Comparison of ENCODE assay signal across 9 cellular contexts in genomic region chr1:160251687-160252526, GRCh38. TPM values are rescaled to one million over a fixed set of nuclear protein-coding genes. Genes with fewer than 3 reads are reported as not detected.
A peak's percentile ranks its signal among the peaks of the same experiment; 100 is the strongest.
DNase-seq lines count a peak whose midpoint lies in the region; ATAC-seq and TF ChIP-seq lines count a peak whose summit lies in the region.
"Had no signal": no experiment of that assay in that cellular context is flagged by ENCODE, and none has a peak within 500 bp of the region (broad histone marks: within the 10 kb centered on the region; RNA-seq: fewer than 3 reads in every experiment).

No MANE protein-coding gene starts in this region.

- H3K27ac ChIP-seq in lung (ENCODE audit: low read depth in 1 of 2, low read length in 1 of 2), result peak overlapping the region in 1 of 2 donors; percentile 33

- TF ChIP-seq CTCF in GM10266 (IDR thresholded peaks at IDR 0.05; ENCODE audit: control insufficient read depth, insufficient read depth, low read depth, missing control alignments) (peak; percentile 79), lung (IDR thresholded peaks at IDR 0.05; ENCODE audit: control extremely low read depth, extremely low read depth) (peak; percentile 65)

- no peaks in the 10 kb centered on the region for H3K9me3 ChIP-seq in lung (ENCODE audit: control insufficient read depth in 2 of 2, insufficient read depth in 1 of 2, low read length in 1 of 2)

- H3K4me3 ChIP-seq in lung, result no peak overlapping the region
- H3K4me3 ChIP-seq: skin epidermis had no signal

- peak; percentile 63 for DNase-seq in GM10266 (ENCODE audit: extremely low spot score)
- peak; percentile 78 for DNase-seq in NCI-H460 (ENCODE audit: extremely low read depth, low read depth)
- peak; percentile 58 for DNase-seq in activated CD4-positive, alpha-beta T cell treated with anti-CD3 and anti-CD28 coated beads for 48 hours
- peak; percentile 58 for DNase-seq in ecto neural progenitor cell (ENCODE audit: low spot score)
- peak; percentile 67 for DNase-seq in lung (ENCODE audit: low spot score)
- peak; percentile 12 to 19 for DNase-seq in stimulated activated CD8-positive, alpha-beta memory T cell treated with anti-CD3 and anti-CD28 coated beads, Interleukin-4, amount 100 ng/mL, for 4 hours (ENCODE audit: low read depth in 2 of 2, low spot score in 1 of 2)

- 71 to 77% methylated on average over 5 of the region's 5 CpGs for WGBS in lung, 2 donors

- peak; percentile 86 for ATAC-seq in HG03103 (IDR thresholded peaks at IDR 0.05; ENCODE audit: low read depth, unreplicated experiment)
- ATAC-seq in lung (ENCODE audit: insufficient read depth, low FRiP score), result peak; percentile 88
- ATAC-seq in HG03095 (IDR thresholded peaks at IDR 0.05; ENCODE audit: unreplicated experiment), result no peak

- H3K36me3 ChIP-seq in lung (ENCODE audit: control insufficient read depth in 2 of 2, insufficient read depth in 2 of 2, low read length in 2 of 2), result peaks cover 3 to 4% of the 10 kb centered on the region in 2 donors

- peaks cover 0 to 5% of the 10 kb centered on the region in 2 donors for H3K4me1 ChIP-seq in lung (ENCODE audit: control insufficient read depth in 2 of 2, insufficient read depth in 2 of 2, low read length in 2 of 2)

- no peaks in the 10 kb centered on the region for H3K27me3 ChIP-seq in lung (ENCODE audit: control insufficient read depth, insufficient read depth)

RNA-seq across cellular contexts. Expression of gene DCAF8, which starts 10.4 kb away (rescaled TPM):
- total RNA-seq in NCI-H460 (2014; rRNA removed; shearing (Covaris generic)), result 90.9 and 125 TPM in 2 replicates
- 328 and 373 TPM in 2 replicates for polyA plus RNA-seq in NCI-H460 (2014; cell fraction: nucleus; rRNA removed)
- 100 to 1,000 TPM; 104 to 207 TPM for total RNA-seq in lung
- polyA plus RNA-seq in lung, result 10 to 100 TPM; 64.0 to 72.4 TPM

RNA-seq across cellular contexts. Expression of gene PEX19, which starts 33.0 kb away (rescaled TPM):
- 52.1 and 53.6 TPM in 2 replicates for total RNA-seq in NCI-H460 (2014; rRNA removed; shearing (Covaris generic))
- 27.2 and 33.0 TPM in 2 replicates for polyA plus RNA-seq in NCI-H460 (2014; cell fraction: nucleus; rRNA removed)
- total RNA-seq in lung, result 10 to 100 TPM; 55.9 to 60.7 TPM
- polyA plus RNA-seq in lung, result 10 to 100 TPM; 13.1 to 33.0 TPM

RNA-seq across cellular contexts. Expression of gene PEA15, which starts 46.7 kb away (rescaled TPM):
- 57.5 and 63.5 TPM in 2 replicates for total RNA-seq in NCI-H460 (2014; rRNA removed; shearing (Covaris generic))
- 29.0 and 44.6 TPM in 2 replicates for polyA plus RNA-seq in NCI-H460 (2014; cell fraction: nucleus; rRNA removed)
- total RNA-seq in lung, result 100 to 1,000 TPM in 1 of 2 donors, 10 to 100 TPM in 1; 76.0 to 133 TPM
- polyA plus RNA-seq in lung, result 100 to 1,000 TPM; 139 to 261 TPM

Comparison
In these comparisons a context has a peak if more than half of its experiments do, and no peak if none do; other contexts are left out.
1. DNase-seq: peak in every context shown above with its lines; median percentile 78 in NCI-H460; 67 in lung; 63 in GM10266; 58 in activated CD4-positive, alpha-beta T cell treated with anti-CD3 and anti-CD28 coated beads for 48 hours; 58 in ecto neural progenitor cell; 16 in stimulated activated CD8-positive, alpha-beta memory T cell treated with anti-CD3 and anti-CD28 coated beads, Interleukin-4, amount 100 ng/mL, for 4 hours.